13 cellular contexts compared by ENCODE assay signal in the genomic region with DNA sequence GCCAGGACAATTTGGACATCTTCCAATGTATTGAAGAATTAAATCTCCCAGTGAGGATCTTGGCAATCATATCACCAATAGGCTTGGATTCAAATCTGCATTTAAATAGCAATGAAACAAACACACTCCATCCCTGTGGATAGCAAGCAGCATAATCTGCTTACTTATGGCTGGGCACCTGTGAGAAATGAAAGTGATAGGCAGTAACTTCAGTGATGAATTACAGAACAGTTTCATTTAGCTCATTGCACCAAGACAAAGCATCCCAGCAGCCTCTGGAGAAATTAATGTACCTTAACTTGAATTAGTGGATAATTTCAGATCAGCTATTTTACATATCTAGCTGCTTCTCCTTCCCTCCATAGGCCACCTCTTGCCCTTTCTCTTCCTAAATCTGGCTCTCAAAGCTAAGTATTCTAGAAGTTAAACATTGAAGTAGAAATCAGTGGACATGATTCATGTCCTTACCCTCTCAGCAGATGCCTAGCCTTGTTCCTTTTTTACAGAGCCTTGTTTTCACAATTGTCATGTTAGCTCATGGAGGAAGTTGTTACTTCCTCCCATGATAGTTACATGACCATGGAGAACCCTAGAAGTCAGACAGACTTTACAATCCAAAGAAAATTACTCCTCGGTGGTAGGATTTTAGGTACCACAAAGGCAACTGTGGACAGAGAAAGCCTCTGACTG.
DNase-seq lines count a peak whose midpoint lies in the region; ATAC-seq and TF ChIP-seq lines count a peak whose summit lies in the region.
"Had no signal": no experiment of that assay in that cellular context is flagged by ENCODE, and none has a peak within 500 bp of the region (broad histone marks: within the 10 kb centered on the region; RNA-seq: fewer than 3 reads in every experiment).

No MANE protein-coding gene starts in this region.

- no peaks in the 10 kb centered on the region for H3K36me3 Mint-ChIP-seq in activated CD8-positive, alpha-beta T cell treated with anti-CD3 and anti-CD28 coated beads, Interleukin-2, amount 10 ng/mL, durations not matched to agents 7 days and 5 days (ENCODE audit: low read depth)

- no peak for TF ChIP-seq CTCF in NB4 (IDR thresholded peaks at IDR 0.05; ENCODE audit: low read depth, low read length)

- H3K4me3 Mint-ChIP-seq in activated CD8-positive, alpha-beta T cell treated with anti-CD3 and anti-CD28 coated beads, Interleukin-2, amount 10 ng/mL, durations not matched to agents 7 days and 5 days: no peak overlapping the region

- DNase-seq in AML-193 (lab: John Stamatoyannopoulos, UW) (peak; percentile 46 to 55), NB4 (ENCODE audit: low read depth) (peak; percentile 16), DMS153 treated with DMSO at 0.1 percent for 48 hours (lab: John Stamatoyannopoulos, UW; ENCODE audit: unreplicated experiment) (no peak), NCI-H1105 (lab: John Stamatoyannopoulos, UW) (no peak)
- no peak for DNase-seq in activated CD8-positive, alpha-beta T cell treated with anti-CD3 and anti-CD28 coated beads, Interleukin-2, amount 10 ng/mL, durations not matched to agents 7 days and 5 days
- DNase-seq: activated CD8-positive, alpha-beta memory T cell treated with anti-CD3 and anti-CD28 coated beads, Interleukin-2, amount 50 U/mL, for 48 hours; hypothalamus; IMR-90; NCI-H2081; PC-3 had no signal

- H3K4me3 ChIP-seq in NB4 (ENCODE audit: low read depth, low read length): no peak overlapping the region

- TF ChIP-seq POLR2A in NB4 (IDR thresholded peaks at IDR 0.05; ENCODE audit: extremely low read depth, insufficient read length): no peak

- POLR2A ChIA-PET in activated CD8-positive, alpha-beta T cell treated with anti-CD3 and anti-CD28 coated beads, Interleukin-2, amount 10 ng/mL, durations not matched to agents 7 days and 5 days (lab: Charles Lee): interaction anchor here (0.7 kb wide), 1 partner anchor 80 kb away, joined by 3 read pairs; no protein-coding TSS in a partner anchor

- CTCF ChIA-PET in activated CD8-positive, alpha-beta T cell treated with anti-CD3 and anti-CD28 coated beads, Interleukin-2, amount 10 ng/mL, durations not matched to agents 7 days and 5 days (lab: Charles Lee): no interaction called here

- H3K27ac Mint-ChIP-seq in activated CD8-positive, alpha-beta T cell treated with anti-CD3 and anti-CD28 coated beads, Interleukin-2, amount 10 ng/mL, durations not matched to agents 7 days and 5 days: no peak overlapping the region

- H3K27me3 Mint-ChIP-seq in activated CD8-positive, alpha-beta T cell treated with anti-CD3 and anti-CD28 coated beads, Interleukin-2, amount 10 ng/mL, durations not matched to agents 7 days and 5 days (ENCODE audit: low read depth): no peaks in the 10 kb centered on the region

- no peaks in the 10 kb centered on the region for H3K4me1 Mint-ChIP-seq in activated CD8-positive, alpha-beta T cell treated with anti-CD3 and anti-CD28 coated beads, Interleukin-2, amount 10 ng/mL, durations not matched to agents 7 days and 5 days (ENCODE audit: low read depth)

- peaks cover under 1% of the 10 kb centered on the region for H3K9me3 Mint-ChIP-seq in activated CD8-positive, alpha-beta T cell treated with anti-CD3 and anti-CD28 coated beads, Interleukin-2, amount 10 ng/mL, durations not matched to agents 7 days and 5 days (ENCODE audit: insufficient read depth)

- peak; percentile 54 for ATAC-seq in GM19043 (IDR thresholded peaks at IDR 0.05; ENCODE audit: low read depth, unreplicated experiment)
- peak; percentile 68 for ATAC-seq in HG02642 (IDR thresholded peaks at IDR 0.05; ENCODE audit: poor library complexity, unreplicated experiment)
- no peak for ATAC-seq in HG03521 (IDR thresholded peaks at IDR 0.05; ENCODE audit: unreplicated experiment)
- no peak for ATAC-seq in activated CD8-positive, alpha-beta T cell treated with anti-CD3 and anti-CD28 coated beads, Interleukin-2, amount 10 ng/mL, durations not matched to agents 7 days and 5 days
- ATAC-seq: PC-3 had no signal

Comparison
In these comparisons a context has a peak if more than half of its experiments do, and no peak if none do; other contexts are left out.
1. DNase-seq: peak in AML-193 (2 of 2) and NB4 (single experiment); none in DMS153 treated with DMSO at 0.1 percent for 48 hours (single experiment), NCI-H1105 (single experiment) and activated CD8-positive, alpha-beta T cell treated with anti-CD3 and anti-CD28 coated beads, Interleukin-2, amount 10 ng/mL, durations not matched to agents 7 days and 5 days (single experiment).
2. ATAC-seq: peak in GM19043 (single experiment) and HG02642 (single experiment); none in HG03521 (single experiment) and activated CD8-positive, alpha-beta T cell treated with anti-CD3 and anti-CD28 coated beads, Interleukin-2, amount 10 ng/mL, durations not matched to agents 7 days and 5 days (single experiment).